Comparison of ENCODE assay signal across 1 cellular context in genomic region chr1:174005032-174005431, GRCh38.
TF ChIP-seq lines count a peak whose summit lies in the region.

No MANE protein-coding gene starts in this region.

TF ChIP-seq in SK-N-SH, 30 proteins besides CTCF, POLR2A, EP300 and RAD21 (continued from another document):
- TF ChIP-seq ZBTB33 (IDR thresholded peaks at IDR 0.05; ENCODE audit: borderline replicate concordance, low read depth), result no peak
- no peak for TF ChIP-seq RXRA (IDR thresholded peaks at IDR 0.05; ENCODE audit: borderline replicate concordance, low read depth)
- no peak for TF ChIP-seq IRF3 (IDR thresholded peaks at IDR 0.05; ENCODE audit: low read depth, low read length)
